Comparison of ENCODE assay signal across 8 cellular contexts in the genomic region with DNA sequence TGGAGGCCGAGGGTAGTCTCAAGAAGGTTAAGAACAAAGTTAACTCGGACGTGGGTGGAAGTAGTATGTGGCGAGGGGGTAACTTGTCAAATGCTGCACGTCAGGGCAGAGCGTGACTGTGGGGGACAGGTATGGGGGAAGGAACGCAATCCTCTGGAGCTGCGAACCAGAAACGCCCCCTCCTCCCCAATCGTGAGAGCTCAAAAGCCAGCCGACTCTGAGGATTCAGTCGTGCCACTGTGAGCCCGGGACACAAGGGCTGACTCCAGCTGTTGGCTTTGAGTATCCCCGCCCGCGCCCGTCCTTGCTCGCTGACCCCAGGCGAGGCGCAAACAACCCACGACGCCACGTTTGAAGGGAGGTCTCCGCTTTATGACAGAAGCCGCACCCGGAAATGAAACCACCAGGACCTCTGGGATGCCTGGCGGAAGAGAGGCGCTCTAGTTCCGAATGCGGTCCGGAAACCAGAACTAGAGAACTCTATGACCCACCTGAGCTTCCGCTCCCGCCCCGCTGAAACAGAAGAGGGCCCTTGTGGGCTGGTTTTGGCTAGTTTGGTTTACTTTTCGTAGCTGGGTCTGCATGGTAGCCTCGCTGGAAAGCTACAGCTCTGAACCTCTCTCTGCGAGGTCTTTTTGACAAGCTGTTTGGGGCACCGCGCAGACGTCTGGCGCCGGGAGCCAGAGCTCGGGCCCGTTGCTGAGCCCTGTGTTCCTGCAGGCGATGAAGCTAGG. TPM values are rescaled to one million over a fixed set of nuclear protein-coding genes. Genes with fewer than 3 reads are reported as not detected.
DNase-seq lines count a peak whose midpoint lies in the region; ATAC-seq, FAIRE-seq and TF ChIP-seq lines count a peak whose summit lies in the region.

TSS of gene PEX12 (minus strand) at position 377 of the 734 bp plus-strand sequence. CDS start 550 bp downstream, outside the sequence.

- H3K4me3 ChIP-seq in cardiac muscle cell (peak within 1 kb of the TSS; percentile 44), pancreas (peak within 1 kb of the TSS; percentile 71 to 83 (median 77)), tibial artery (peak within 1 kb of the TSS; percentile 71 to 78)

- peaks cover 7% of the 10 kb centered on the region for H3K27me3 ChIP-seq in cardiac muscle cell
- H3K27me3 ChIP-seq in pancreas: no peaks in the 10 kb centered on the region
- no peaks in the 10 kb centered on the region for H3K27me3 ChIP-seq in tibial artery

- FAIRE-seq in pancreas (lab: Jason Lieb, UNC): peak; percentile 37

- no peaks in the 10 kb centered on the region for H3K9me3 Mint-ChIP-seq in activated naive CD8-positive, alpha-beta T cell treated with anti-CD3 and anti-CD28 coated beads, Interleukin-2, amount 10 ng/mL, durations not matched to agents 7 days and 5 days

- H3K36me3 ChIP-seq in cardiac muscle cell (peaks cover 18% of the 10 kb centered on the region), pancreas (peaks cover 0 to 4% (median 0%) of the 10 kb centered on the region in 3 donors), tibial artery (peaks cover 0 to 19% (median 8%) of the 10 kb centered on the region in 3 donors)

- peak within 1 kb of the TSS; percentile 84 for H3K4me3 Mint-ChIP-seq in activated naive CD8-positive, alpha-beta T cell treated with anti-CD3 and anti-CD28 coated beads, Interleukin-2, amount 10 ng/mL, durations not matched to agents 7 days and 5 days

- H3K4me1 Mint-ChIP-seq in activated naive CD8-positive, alpha-beta T cell treated with anti-CD3 and anti-CD28 coated beads, Interleukin-2, amount 10 ng/mL, durations not matched to agents 7 days and 5 days: peaks cover 29% of the 10 kb centered on the region

- 0% methylated on average over 45 of the region's 45 CpGs for WGBS in pancreas, 2 donors

- no peaks in the 10 kb centered on the region for H3K27me3 Mint-ChIP-seq in activated naive CD8-positive, alpha-beta T cell treated with anti-CD3 and anti-CD28 coated beads, Interleukin-2, amount 10 ng/mL, durations not matched to agents 7 days and 5 days

- H3K36me3 Mint-ChIP-seq in activated naive CD8-positive, alpha-beta T cell treated with anti-CD3 and anti-CD28 coated beads, Interleukin-2, amount 10 ng/mL, durations not matched to agents 7 days and 5 days: peaks cover 5% of the 10 kb centered on the region

- H3K27ac ChIP-seq in cardiac muscle cell (peak within 1 kb of the TSS; percentile 89), pancreas (peak within 1 kb of the TSS; percentile 56 to 87 (median 81)), tibial artery (peak within 1 kb of the TSS; percentile 89)

- no peaks in the 10 kb centered on the region for H3K9me3 ChIP-seq in cardiac muscle cell (ENCODE audit: low read depth)
- no peaks in the 10 kb centered on the region for H3K9me3 ChIP-seq in pancreas
- H3K9me3 ChIP-seq in tibial artery: no peaks in the 10 kb centered on the region

- intact Hi-C loops in pancreas (cut with DNase I) (no loop called here), tibial artery (cut with DNase I; ENCODE audit: low total_unique reads) (no loop called here)

- POLR2A ChIA-PET in activated naive CD8-positive, alpha-beta T cell treated with anti-CD3 and anti-CD28 coated beads, Interleukin-2, amount 10 ng/mL, durations not matched to agents 7 days and 5 days (lab: Charles Lee): interaction anchor here (0.6 to 5.2 kb wide), 21 partner anchors 8 to 967 kb away, joined by 3 to 41 read pairs (median 6); partner anchors contain the start of genes AP2B1, SLFN11, SLFN12L and SLFN5

- peaks cover 10% of the 10 kb centered on the region for H3K4me1 ChIP-seq in cardiac muscle cell (ENCODE audit: low read depth)
- peaks cover 6 to 13% (median 7%) of the 10 kb centered on the region in 3 donors for H3K4me1 ChIP-seq in pancreas
- peaks cover 0 to 19% (median 12%) of the 10 kb centered on the region in 4 donors for H3K4me1 ChIP-seq in tibial artery

- DNase-seq in GM03348 (ENCODE audit: low spot score): peak; percentile 86
- peak; percentile 87 for DNase-seq in NCI-H1105 treated with DMSO at 0.1 percent for 48 hours (lab: John Stamatoyannopoulos, UW)
- peak; percentile 70 for DNase-seq in SKM-1 treated with dmso at 0.1 percent for 144 hours (lab: John Stamatoyannopoulos, UW; ENCODE audit: unreplicated experiment)
- peak; percentile 81 for DNase-seq in activated naive CD8-positive, alpha-beta T cell treated with anti-CD3 and anti-CD28 coated beads, Interleukin-2, amount 10 ng/mL, durations not matched to agents 7 days and 5 days
- DNase-seq in cardiac muscle cell (ENCODE audit: low read depth in 1 of 2, low spot score in 1 of 2): peak; percentile 89 to 93
- DNase-seq in pancreas: peak; percentile 81 to 92 (median 87)
- peak; percentile 93 to 94 for DNase-seq in tibial artery

- ATAC-seq in HG02610 (IDR thresholded peaks at IDR 0.05; ENCODE audit: unreplicated experiment): peak; percentile 90
- ATAC-seq in activated naive CD8-positive, alpha-beta T cell treated with anti-CD3 and anti-CD28 coated beads, Interleukin-2, amount 10 ng/mL, durations not matched to agents 7 days and 5 days (ENCODE audit: low read depth): peak; percentile 97
- peak; percentile 97 to 99 (median 98) for ATAC-seq in pancreas

- TF ChIP-seq CTCF in cardiac muscle cell (IDR thresholded peaks at IDR 0.05; ENCODE audit: low read depth, low read length) (no peak), pancreas (IDR thresholded peaks at IDR 0.05) (no peak), tibial artery (IDR thresholded peaks at IDR 0.05) (no peak)

- peak within 1 kb of the TSS; percentile 93 for H3K27ac Mint-ChIP-seq in activated naive CD8-positive, alpha-beta T cell treated with anti-CD3 and anti-CD28 coated beads, Interleukin-2, amount 10 ng/mL, durations not matched to agents 7 days and 5 days

RNA-seq across cellular contexts. Expression of gene PEX12, which starts in this region (rescaled TPM):
- total RNA-seq in activated naive CD8-positive, alpha-beta T cell treated with anti-CD3 and anti-CD28 coated beads, Interleukin-2, amount 10 ng/mL, durations not matched to agents 7 days and 5 days: 1 to 10 TPM; 4.4 to 4.6 TPM
- total RNA-seq in cardiac muscle cell (8.3 and 8.6 TPM in 2 replicates), pancreas (1 to 10 TPM; 2.0 to 3.5 (median 2.4) TPM)
- polyA plus RNA-seq in cardiac muscle cell (6.1 and 9.7 TPM in 2 replicates), pancreas (1 to 10 TPM; 1.1 to 2.3 TPM)

Comparison
In these comparisons a context has a peak if more than half of its experiments do, and no peak if none do; other contexts are left out.
1. Peak in every context shown above with its lines: DNase-seq, ATAC-seq, H3K4me3 ChIP-seq and H3K27ac ChIP-seq.